8 cellular contexts compared by ENCODE assay signal in the genomic region with DNA sequence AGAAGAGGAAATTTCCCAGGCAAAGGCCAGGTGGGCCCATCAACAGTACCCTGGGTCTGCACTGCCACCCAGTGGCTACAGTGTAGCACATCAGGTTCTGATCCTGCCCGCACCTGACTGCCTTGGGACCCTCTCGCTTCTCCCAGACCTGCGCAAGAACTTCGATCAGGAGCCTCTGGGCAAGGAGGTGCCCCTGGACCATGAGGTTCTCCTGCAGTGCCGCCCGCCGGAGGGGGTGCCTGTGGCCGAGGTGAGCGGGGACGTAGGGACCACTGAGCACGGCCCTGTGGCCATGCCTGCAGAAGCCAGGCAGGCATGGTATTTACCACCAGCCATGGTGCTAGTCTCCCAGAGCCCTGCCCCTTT. TPM values are rescaled to one million over a fixed set of nuclear protein-coding genes. Genes with fewer than 3 reads are reported as not detected.
DNase-seq lines count a peak whose midpoint lies in the region; ATAC-seq, FAIRE-seq and TF ChIP-seq lines count a peak whose summit lies in the region.

No MANE protein-coding gene starts in this region.

- no peaks in the 10 kb centered on the region for H3K4me1 ChIP-seq in A549
- no peaks in the 10 kb centered on the region for H3K4me1 ChIP-seq in OCI-LY7 (ENCODE audit: insufficient read depth, low read length, poor library complexity, severe bottlenecking)
- H3K4me1 ChIP-seq in ascending aorta: no peaks in the 10 kb centered on the region

- peak; percentile 39 to 68 for DNase-seq in A549 (ENCODE audit: low read depth in 1 of 2, low spot score in 1 of 2)
- peak; percentile 65 for DNase-seq in OCI-LY7 (ENCODE audit: low spot score)
- DNase-seq in ascending aorta (ENCODE audit: low spot score in 2 of 2): no peak
- peak; percentile 91 for DNase-seq in iPS-NIHi11 (ENCODE audit: low spot score)
- peak; percentile 27 for DNase-seq in stimulated activated CD4-positive, alpha-beta T cell treated with anti-CD3 and anti-CD28 coated beads, Interleukin-4, amount 100 ng/mL, for 1 hour
- no peak for DNase-seq in GF-D8 (lab: John Stamatoyannopoulos, UW)

- peak; percentile 75 to 92 for ATAC-seq in A549
- ATAC-seq in GM21529 (IDR thresholded peaks at IDR 0.05; ENCODE audit: unreplicated experiment): no peak

- no peaks in the 10 kb centered on the region for H3K27me3 ChIP-seq in ascending aorta

- H3K9me2 ChIP-seq in OCI-LY7 (ENCODE audit: insufficient read depth, low read length): no peaks in the 10 kb centered on the region

- H3K79me2 ChIP-seq in OCI-LY7 (ENCODE audit: insufficient read depth, low read depth, low read length): no peaks in the 10 kb centered on the region

- TF ChIP-seq CTCF in A549 (IDR thresholded peaks at IDR 0.05): peak; percentile 81
- peak; percentile 76 for TF ChIP-seq CTCF in GM12874 (IDR thresholded peaks at IDR 0.05; ENCODE audit: insufficient read depth, low read depth, low read length)
- peak; percentile 86 for TF ChIP-seq CTCF in OCI-LY7 (conservative IDR thresholded peaks at IDR 0.05; ENCODE audit: low read length)
- TF ChIP-seq CTCF in ascending aorta (IDR thresholded peaks at IDR 0.05): peak; percentile 63 to 79 (median 76)

- CTCF ChIA-PET in A549 (lab: Yijun Ruan, JAX): interaction anchor here (0.6 to 25.1 kb wide), 58 partner anchors 8 to 824 kb away, joined by 3 to 362 read pairs (median 4); partner anchors contain the start of gene PCBD1
- CTCF ChIA-PET in OCI-LY7 (lab: Charles Lee; ENCODE audit: unreplicated experiment): no interaction called here

- no peak for FAIRE-seq in A549 (lab: Jason Lieb, UNC)

- no peak for TF ChIP-seq EP300 in A549 (IDR thresholded peaks at IDR 0.05)

- TF ChIP-seq RAD21 in A549 (conservative IDR thresholded peaks at IDR 0.05 in 1 of 2, IDR thresholded peaks at IDR 0.05 in 1 of 2): peak; percentile 82 to 86

- H3K9me3 ChIP-seq in A549 (no peaks in the 10 kb centered on the region), OCI-LY7 (ENCODE audit: low read length) (no peaks in the 10 kb centered on the region), ascending aorta (no peaks in the 10 kb centered on the region)

- POLR2A ChIA-PET in A549 (lab: Yijun Ruan, JAX): no interaction called here
- POLR2A ChIA-PET in OCI-LY7 (lab: Charles Lee): no interaction called here

- no TSS peak for BruUV-seq in OCI-LY7 (replicated peaks; lab: Mats Ljungman, UMichigan)

- no peaks in the 10 kb centered on the region for H4K20me1 ChIP-seq in OCI-LY7 (ENCODE audit: insufficient read depth, low read length)

- no peak overlapping the region for H3K4me3 ChIP-seq in A549
- no peak overlapping the region for H3K4me3 ChIP-seq in OCI-LY7 (ENCODE audit: low read depth, low read length, poor library complexity, severe bottlenecking)
- H3K4me3 ChIP-seq in ascending aorta: no peak overlapping the region

- 0 out of 3 replicates have a peak overlapping the region, but pooled peaks have one; percentile 1 for H3K4me2 ChIP-seq in A549
- H3K4me2 ChIP-seq in OCI-LY7 (ENCODE audit: low read length): no peak overlapping the region

- no peak for TF ChIP-seq POLR2A in A549 (IDR thresholded peaks at IDR 0.05; ENCODE audit: low read length)

- WGBS in A549 (ENCODE audit: missing lambda C conversion rate): 7% methylated on average over 3 of the region's 11 CpGs

- intact Hi-C loops in OCI-LY7 (cut with micrococcal nuclease; ENCODE audit: unreplicated experiment) (loop anchor here (1.0 kb wide), 2 partner anchors 360 to 382 kb away; no protein-coding TSS in a partner anchor), ascending aorta (cut with DNase I) (loop anchor here (1.0 kb wide), 1 partner anchor 360 kb away; no protein-coding TSS in a partner anchor)

- no peak overlapping the region for H2AFZ ChIP-seq in OCI-LY7 (ENCODE audit: low read length)

- no peaks in the 10 kb centered on the region for H3K36me3 ChIP-seq in OCI-LY7 (ENCODE audit: insufficient read depth, low read length)
- H3K36me3 ChIP-seq in ascending aorta: peaks cover 0 to under 1% of the 10 kb centered on the region in 2 donors

- H3K27ac ChIP-seq in A549 (no peak overlapping the region), OCI-LY7 (ENCODE audit: low read depth, low read length, poor library complexity, severe bottlenecking) (no peak overlapping the region), ascending aorta (no peak overlapping the region)

TF ChIP-seq in A549, 52 proteins besides CTCF, POLR2A, EP300 and RAD21:
- TF ChIP-seq FOSL2 (IDR thresholded peaks at IDR 0.05): no peak
- TF ChIP-seq FOSL2 (CRISPR knock-in tag; IDR thresholded peaks at IDR 0.05): no peak
- TF ChIP-seq CHD4 (IDR thresholded peaks at IDR 0.05; ENCODE audit: borderline replicate concordance): no peak
- TF ChIP-seq SMC3 (IDR thresholded peaks at IDR 0.05): peak; percentile 73; the same call in 2 of the 3 replicates
- no peak for TF ChIP-seq JUNB (IDR thresholded peaks at IDR 0.05)

RNA-seq across cellular contexts. Expression of gene SLC29A3, which starts 33.9 kb away (rescaled TPM):
- 7.2 and 12.6 TPM in 2 replicates for polyA plus RNA-seq in A549 (2011; rRNA removed)
- 9.7 and 14.7 TPM in 2 replicates for polyA plus RNA-seq in A549 (2012; cell fraction: cytosol; rRNA removed)
- polyA plus RNA-seq in A549 (2012; cell fraction: nucleus; rRNA removed): 14.0 and 15.5 TPM in 2 replicates
- polyA plus RNA-seq in A549 (2017; fragmentation: RNase III; extraction: RNeasy Plus Mini Kit Qiagen cat#74134 plus additional on column Dnase treatment): 9.9 to 11.4 TPM (median 10.2 TPM) in 3 replicates
- 16.2 and 18.7 TPM in 2 replicates for polyA minus RNA-seq in A549 (2011; rRNA and poly(A)+ RNA removed)
- 1.4 and 1.7 TPM in 2 replicates for total RNA-seq in OCI-LY7 (2014; rRNA removed; shearing (Covaris generic))
- 7.3 and 8.2 TPM in 2 replicates for total RNA-seq in OCI-LY7 (2022)
- 0.64 TPM for total RNA-seq in ascending aorta

Comparison
In these comparisons a context has a peak if more than half of its experiments do, and no peak if none do; other contexts are left out.
1. DNase-seq: peak in A549 (2 of 2), OCI-LY7 (single experiment), iPS-NIHi11 (single experiment) and stimulated activated CD4-positive, alpha-beta T cell treated with anti-CD3 and anti-CD28 coated beads, Interleukin-4, amount 100 ng/mL, for 1 hour (single experiment); none in ascending aorta (0 of 2) and GF-D8 (single experiment).
2. Peak in every context shown above with its lines, with median percentiles within 50 percentile points of each other: CTCF ChIP-seq.